ENCODE assay signal across 26 cellular contexts in the genomic region with DNA sequence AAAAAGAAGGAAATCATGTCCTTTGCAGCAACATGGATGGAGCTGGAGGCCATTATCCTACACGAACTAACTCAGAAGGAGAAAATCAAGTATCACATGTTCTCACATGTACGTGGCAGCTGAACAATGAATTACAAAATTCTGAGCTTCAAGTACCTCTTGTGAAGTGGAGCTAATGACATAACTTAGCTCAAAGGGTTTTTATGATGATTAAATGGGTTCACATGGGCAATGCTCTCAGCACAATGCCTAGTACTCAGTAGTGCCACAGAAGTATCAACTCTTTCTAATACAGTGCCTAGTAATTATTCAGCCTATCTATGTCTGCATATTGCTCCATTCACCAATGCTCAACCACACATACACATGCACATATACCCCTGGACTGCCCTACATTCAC.
"Had no signal": no experiment of that assay in that cellular context is flagged by ENCODE, and none has a peak within 500 bp of the region (broad histone marks: within the 10 kb centered on the region; RNA-seq: fewer than 3 reads in every experiment).

No MANE protein-coding gene starts in this region.

- H3K27me3 Mint-ChIP-seq: central memory CD8-positive, alpha-beta T cell; natural killer cell treated with Interleukin-12 subunit alpha and Interleukin-12 subunit beta and Interleukin-15 and Interleukin-18, amount 100 ng/mL, for 72 hours; progenitor cell of endocrine pancreas; stimulated activated memory B cell treated with anti-CD40 and anti-IgM and Interleukin-4, amounts not matched to agents 10 μg/mL and 1 μg/mL and 100 μg/mL, for 72 hours had no signal

- H3K9me3 ChIP-seq: esophagus squamous epithelium, gastrocnemius medialis, sigmoid colon, stomach, suprapubic skin, tibial nerve, vagina had no signal

- H3K4me1 Mint-ChIP-seq: activated CD4-positive, alpha-beta T cell treated with anti-CD3 and anti-CD28 coated beads for 36 hours; activated naive CD8-positive, alpha-beta T cell treated with anti-CD3 and anti-CD28 coated beads for 36 hours; central memory CD8-positive, alpha-beta T cell; stimulated activated memory B cell treated with anti-CD40 and anti-IgM and Interleukin-4, amounts not matched to agents 10 μg/mL and 1 μg/mL and 100 μg/mL, for 72 hours had no signal

- H3K4me1 ChIP-seq: esophagus squamous epithelium, gastrocnemius medialis, sigmoid colon, stomach, suprapubic skin, tibial nerve, vagina had no signal

- H3K36me3 ChIP-seq: esophagus squamous epithelium, gastrocnemius medialis, sigmoid colon, stomach, suprapubic skin, tibial nerve, vagina had no signal

- H3K36me3 Mint-ChIP-seq: activated naive CD8-positive, alpha-beta T cell treated with anti-CD3 and anti-CD28 coated beads for 36 hours; natural killer cell treated with Interleukin-12 subunit alpha and Interleukin-12 subunit beta and Interleukin-15 and Interleukin-18, amount 100 ng/mL, for 72 hours; stimulated activated memory B cell treated with anti-CD40 and anti-IgM and Interleukin-4, amounts not matched to agents 10 μg/mL and 1 μg/mL and 100 μg/mL, for 72 hours; WTC11 had no signal

- ATAC-seq: activated CD4-positive, alpha-beta T cell treated with anti-CD3 and anti-CD28 coated beads for 36 hours; activated T-cell treated with anti-CD3 and anti-CD28 coated beads, Interleukin-2, amount 50 U/mL, for 4 hours; gastrocnemius medialis; left ventricle myocardium superior; natural killer cell treated with Interleukin-12 subunit alpha and Interleukin-12 subunit beta and Interleukin-15 and Interleukin-18, amount 100 ng/mL, for 72 hours; stimulated activated memory B cell treated with anti-CD40 and anti-IgM and Interleukin-4, amounts not matched to agents 10 μg/mL and 1 μg/mL and 100 μg/mL, for 72 hours; WTC11 had no signal

- DNase-seq: activated CD4-positive, alpha-beta T cell treated with anti-CD3 and anti-CD28 coated beads for 36 hours; activated CD4-positive, alpha-beta T cell treated with anti-CD3 and anti-CD28 coated beads, Interleukin-2, amount 50 U/mL, for 4 hours; activated CD8-positive, alpha-beta memory T cell treated with anti-CD3 and anti-CD28 coated beads for 24 hours; activated CD8-positive, alpha-beta memory T cell treated with anti-CD3 and anti-CD28 coated beads, Interleukin-2, amount 50 U/mL, for 48 hours; activated naive CD4-positive, alpha-beta T cell treated with Interleukin-2 at 50 U/mL for 16 hours; activated naive CD8-positive, alpha-beta T cell treated with anti-CD3 and anti-CD28 coated beads for 36 hours; activated T-cell treated with anti-CD3 and anti-CD28 coated beads, Interleukin-2, amount 50 U/mL, for 4 hours; effector memory CD4-positive, alpha-beta T cell; esophagus squamous epithelium; gastrocnemius medialis; hippocampal formation; left ventricle myocardium superior; midbrain; retina; sigmoid colon; stimulated activated CD4-positive, alpha-beta T cell treated with anti-CD3 and anti-CD28 coated beads, Interleukin-15, amount 100 ng/mL, for 24 hours; stomach had no signal

- H3K9me3 Mint-ChIP-seq: activated naive CD8-positive, alpha-beta T cell treated with anti-CD3 and anti-CD28 coated beads for 36 hours; activated T-cell treated with anti-CD3 and anti-CD28 coated beads, Interleukin-2, amount 50 U/mL, for 4 hours; WTC11 had no signal

- H3K27ac ChIP-seq: esophagus squamous epithelium, gastrocnemius medialis, sigmoid colon, stomach, suprapubic skin, tibial nerve, vagina had no signal

- H3K4me3 Mint-ChIP-seq: activated CD4-positive, alpha-beta T cell treated with anti-CD3 and anti-CD28 coated beads for 36 hours; activated naive CD8-positive, alpha-beta T cell treated with anti-CD3 and anti-CD28 coated beads for 36 hours; activated T-cell treated with anti-CD3 and anti-CD28 coated beads, Interleukin-2, amount 50 U/mL, for 4 hours; central memory CD8-positive, alpha-beta T cell; natural killer cell treated with Interleukin-12 subunit alpha and Interleukin-12 subunit beta and Interleukin-15 and Interleukin-18, amount 100 ng/mL, for 72 hours; stimulated activated memory B cell treated with anti-CD40 and anti-IgM and Interleukin-4, amounts not matched to agents 10 μg/mL and 1 μg/mL and 100 μg/mL, for 72 hours; WTC11 had no signal

- H3K27me3 ChIP-seq: esophagus squamous epithelium, gastrocnemius medialis, sigmoid colon, tibial nerve, vagina had no signal

- H3K4me3 ChIP-seq: esophagus squamous epithelium, gastrocnemius medialis, sigmoid colon, smooth muscle cell, stomach, suprapubic skin, tibial nerve, vagina had no signal

- H3K27ac Mint-ChIP-seq: activated CD4-positive, alpha-beta T cell treated with anti-CD3 and anti-CD28 coated beads for 36 hours; activated naive CD8-positive, alpha-beta T cell treated with anti-CD3 and anti-CD28 coated beads for 36 hours; natural killer cell treated with Interleukin-12 subunit alpha and Interleukin-12 subunit beta and Interleukin-15 and Interleukin-18, amount 100 ng/mL, for 72 hours; progenitor cell of endocrine pancreas; stimulated activated memory B cell treated with anti-CD40 and anti-IgM and Interleukin-4, amounts not matched to agents 10 μg/mL and 1 μg/mL and 100 μg/mL, for 72 hours; WTC11 had no signal
